ENCODE assay signal across 1 cellular context in genomic region chr14:75577724-75578098, GRCh38.
TF ChIP-seq lines count a peak whose summit lies in the region.

No MANE protein-coding gene starts in this region.

TF ChIP-seq in HepG2, 621 proteins besides CTCF, POLR2A, EP300 and RAD21 (continued from another document):
- no peak for TF ChIP-seq MATR3 (CRISPR knock-in tag; IDR thresholded peaks at IDR 0.05)
TF ChIP-seq in HepG2: peak in this region for 56.
